In the genomic region with DNA sequence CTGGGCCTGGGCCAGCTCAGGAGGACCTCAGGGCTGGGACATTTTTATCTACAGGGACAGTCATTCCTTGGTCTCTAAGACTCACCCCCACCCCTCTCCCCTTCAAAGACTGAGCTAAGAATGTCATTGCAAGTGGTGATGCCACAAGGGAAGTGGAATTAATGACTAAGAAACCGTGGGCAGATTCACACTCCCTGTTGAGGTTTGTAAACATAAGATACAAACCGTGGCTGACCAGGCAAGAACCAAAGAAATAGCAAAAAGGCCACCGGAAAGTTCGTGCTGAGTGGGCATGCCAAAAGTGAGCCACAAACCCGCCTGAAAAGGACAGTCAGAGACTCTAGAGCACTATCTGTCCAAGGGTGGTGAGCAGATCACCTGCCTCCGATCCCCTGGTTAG, we compare ENCODE assay signal across 10 cellular contexts. TPM values are rescaled to one million over a fixed set of nuclear protein-coding genes. Genes with fewer than 3 reads are reported as not detected.
DNase-seq lines count a peak whose midpoint lies in the region; ATAC-seq and TF ChIP-seq lines count a peak whose summit lies in the region.
"Had no signal": no experiment of that assay in that cellular context is flagged by ENCODE, and none has a peak within 500 bp of the region (broad histone marks: within the 10 kb centered on the region; RNA-seq: fewer than 3 reads in every experiment).

No MANE protein-coding gene starts in this region.

- H3K4me1 Mint-ChIP-seq in activated naive CD8-positive, alpha-beta T cell treated with anti-CD3 and anti-CD28 coated beads, Interleukin-2, amount 50 U/mL, for 24 hours: peaks cover 11% of the 10 kb centered on the region

- no peak for DNase-seq in left ventricle myocardium inferior
- DNase-seq in Right ventricle myocardium inferior (ENCODE audit: missing footprints): no peak
- DNase-seq in activated naive CD8-positive, alpha-beta T cell treated with anti-CD3 and anti-CD28 coated beads, Interleukin-2, amount 50 U/mL, for 24 hours: peak; percentile 30
- DNase-seq in lower lobe of right lung: no peak
- DNase-seq in upper lobe of right lung: no peak
- DNase-seq in NCI-H1436 (lab: John Stamatoyannopoulos, UW): no peak
- no peak for DNase-seq in NCI-H2227 treated with DMSO at 0.1 percent for 48 hours (lab: John Stamatoyannopoulos, UW)
- DNase-seq in NCI-H1694 treated with DMSO at 0.1 percent for 48 hours (lab: John Stamatoyannopoulos, UW): no peak
- DNase-seq: activated naive CD4-positive, alpha-beta T cell treated with anti-CD3 and anti-CD28 coated beads for 36 hours; DND-41 had no signal

- no peaks in the 10 kb centered on the region for H3K9me3 Mint-ChIP-seq in activated naive CD8-positive, alpha-beta T cell treated with anti-CD3 and anti-CD28 coated beads, Interleukin-2, amount 50 U/mL, for 24 hours
- H3K9me3 Mint-ChIP-seq: activated naive CD4-positive, alpha-beta T cell treated with anti-CD3 and anti-CD28 coated beads for 36 hours had no signal

- H3K36me3 Mint-ChIP-seq in activated naive CD8-positive, alpha-beta T cell treated with anti-CD3 and anti-CD28 coated beads, Interleukin-2, amount 50 U/mL, for 24 hours (ENCODE audit: low read depth): no peaks in the 10 kb centered on the region

- intact Hi-C loops in left ventricle myocardium inferior (cut with micrococcal nuclease) (no loop called here), Right ventricle myocardium inferior (cut with DNase I) (no loop called here), lower lobe of right lung (cut with DNase I) (no loop called here), upper lobe of right lung (cut with DNase I) (no loop called here)

- H3K4me3 ChIP-seq in left ventricle myocardium inferior: peak overlapping the region; percentile 10
- no peak overlapping the region for H3K4me3 ChIP-seq in lower lobe of right lung
- H3K4me3 ChIP-seq in upper lobe of right lung: no peak overlapping the region

- peak overlapping the region; percentile 22 for H3K4me3 Mint-ChIP-seq in activated naive CD8-positive, alpha-beta T cell treated with anti-CD3 and anti-CD28 coated beads, Interleukin-2, amount 50 U/mL, for 24 hours
- H3K4me3 Mint-ChIP-seq: activated naive CD4-positive, alpha-beta T cell treated with anti-CD3 and anti-CD28 coated beads for 36 hours had no signal

- no peaks in the 10 kb centered on the region for H3K9me3 ChIP-seq in left ventricle myocardium inferior (replicated peaks)
- no peaks in the 10 kb centered on the region for H3K9me3 ChIP-seq in lower lobe of right lung
- no peaks in the 10 kb centered on the region for H3K9me3 ChIP-seq in upper lobe of right lung

- H3K4me1 ChIP-seq in left ventricle myocardium inferior (peaks cover 100% of the 10 kb centered on the region), lower lobe of right lung (peaks cover 54% of the 10 kb centered on the region), upper lobe of right lung (peaks cover 58% of the 10 kb centered on the region)

- H3K36me3 ChIP-seq in left ventricle myocardium inferior: no peaks in the 10 kb centered on the region
- H3K36me3 ChIP-seq in lower lobe of right lung: no peaks in the 10 kb centered on the region
- H3K36me3 ChIP-seq in upper lobe of right lung: no peaks in the 10 kb centered on the region

- ATAC-seq in Right ventricle myocardium inferior (no peak), lower lobe of right lung (no peak), upper lobe of right lung (no peak)
- peak; percentile 76 for ATAC-seq in activated naive CD8-positive, alpha-beta T cell treated with anti-CD3 and anti-CD28 coated beads, Interleukin-2, amount 50 U/mL, for 24 hours

- peak overlapping the region; percentile 75 for H3K27ac Mint-ChIP-seq in activated naive CD8-positive, alpha-beta T cell treated with anti-CD3 and anti-CD28 coated beads, Interleukin-2, amount 50 U/mL, for 24 hours
- H3K27ac Mint-ChIP-seq: activated naive CD4-positive, alpha-beta T cell treated with anti-CD3 and anti-CD28 coated beads for 36 hours had no signal

- H3K27me3 ChIP-seq in left ventricle myocardium inferior (ENCODE audit: low read depth) (no peaks in the 10 kb centered on the region), lower lobe of right lung (ENCODE audit: low read depth) (no peaks in the 10 kb centered on the region), upper lobe of right lung (no peaks in the 10 kb centered on the region)

- H3K27me3 Mint-ChIP-seq in activated naive CD8-positive, alpha-beta T cell treated with anti-CD3 and anti-CD28 coated beads, Interleukin-2, amount 50 U/mL, for 24 hours: peaks cover 17% of the 10 kb centered on the region

- TF ChIP-seq CTCF in left ventricle myocardium inferior (IDR thresholded peaks at IDR 0.05; ENCODE audit: borderline replicate concordance): no peak
- TF ChIP-seq CTCF in lower lobe of right lung (IDR thresholded peaks at IDR 0.05): no peak
- no peak for TF ChIP-seq CTCF in upper lobe of right lung (IDR thresholded peaks at IDR 0.05)

- H3K27ac ChIP-seq in left ventricle myocardium inferior (replicated peaks): peak overlapping the region; percentile 98
- H3K27ac ChIP-seq in lower lobe of right lung: peak overlapping the region; percentile 54
- peak overlapping the region; percentile 49 for H3K27ac ChIP-seq in upper lobe of right lung

RNA-seq across cellular contexts. Expression of a gene that starts 25.7 kb away (rescaled TPM):
- total RNA-seq in left ventricle myocardium inferior (42.1 TPM), Right ventricle myocardium inferior (42.1 TPM), lower lobe of right lung (17.5 TPM), upper lobe of right lung (40.8 TPM)
- total RNA-seq: activated naive CD4-positive, alpha-beta T cell treated with anti-CD3 and anti-CD28 coated beads for 36 hours had no signal
